1 cellular context compared by ENCODE assay signal in the genomic region with DNA sequence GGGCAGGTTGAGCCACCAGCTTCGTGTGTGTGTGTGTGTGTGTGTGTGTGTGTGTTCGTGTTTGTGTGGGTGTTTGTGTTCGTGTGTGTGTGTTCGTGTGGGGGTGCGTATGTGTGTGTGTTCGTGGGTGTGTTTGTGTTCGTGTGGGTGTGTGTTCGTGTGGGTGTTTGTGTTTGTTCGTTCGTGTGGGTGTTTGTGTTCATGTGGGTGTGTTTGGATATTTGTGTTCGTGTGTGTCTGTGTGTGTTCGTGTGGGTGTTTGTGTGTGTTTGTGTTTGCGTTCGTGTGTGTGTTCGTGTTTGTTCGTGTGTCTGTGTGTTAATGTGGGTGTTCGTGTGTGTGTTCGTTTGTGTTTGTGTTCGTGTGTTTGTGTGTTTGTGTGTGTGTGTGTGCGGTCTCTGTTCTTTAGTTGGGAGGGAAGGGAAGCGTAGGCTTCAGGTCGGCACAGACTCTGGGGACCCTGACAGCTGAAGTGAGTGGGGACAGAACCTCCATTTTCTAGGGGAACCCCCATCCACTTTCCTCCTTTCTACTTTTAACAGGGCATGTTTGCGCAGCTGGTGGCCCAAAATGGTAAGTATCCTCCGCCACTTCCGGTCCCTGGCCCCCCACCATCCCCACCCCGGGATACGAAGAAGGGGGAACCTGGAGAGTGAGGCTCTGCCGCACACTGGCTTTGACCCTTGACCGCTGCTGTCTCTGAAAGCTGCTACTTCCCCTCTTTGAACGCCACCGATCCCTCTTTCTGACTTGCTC.
TF ChIP-seq lines count a peak whose summit lies in the region.

No MANE protein-coding gene starts in this region.

TF ChIP-seq in K562, 482 proteins besides CTCF, POLR2A, EP300 and RAD21 (continued from another document and continues in another):
- TF ChIP-seq, protein P1, sequence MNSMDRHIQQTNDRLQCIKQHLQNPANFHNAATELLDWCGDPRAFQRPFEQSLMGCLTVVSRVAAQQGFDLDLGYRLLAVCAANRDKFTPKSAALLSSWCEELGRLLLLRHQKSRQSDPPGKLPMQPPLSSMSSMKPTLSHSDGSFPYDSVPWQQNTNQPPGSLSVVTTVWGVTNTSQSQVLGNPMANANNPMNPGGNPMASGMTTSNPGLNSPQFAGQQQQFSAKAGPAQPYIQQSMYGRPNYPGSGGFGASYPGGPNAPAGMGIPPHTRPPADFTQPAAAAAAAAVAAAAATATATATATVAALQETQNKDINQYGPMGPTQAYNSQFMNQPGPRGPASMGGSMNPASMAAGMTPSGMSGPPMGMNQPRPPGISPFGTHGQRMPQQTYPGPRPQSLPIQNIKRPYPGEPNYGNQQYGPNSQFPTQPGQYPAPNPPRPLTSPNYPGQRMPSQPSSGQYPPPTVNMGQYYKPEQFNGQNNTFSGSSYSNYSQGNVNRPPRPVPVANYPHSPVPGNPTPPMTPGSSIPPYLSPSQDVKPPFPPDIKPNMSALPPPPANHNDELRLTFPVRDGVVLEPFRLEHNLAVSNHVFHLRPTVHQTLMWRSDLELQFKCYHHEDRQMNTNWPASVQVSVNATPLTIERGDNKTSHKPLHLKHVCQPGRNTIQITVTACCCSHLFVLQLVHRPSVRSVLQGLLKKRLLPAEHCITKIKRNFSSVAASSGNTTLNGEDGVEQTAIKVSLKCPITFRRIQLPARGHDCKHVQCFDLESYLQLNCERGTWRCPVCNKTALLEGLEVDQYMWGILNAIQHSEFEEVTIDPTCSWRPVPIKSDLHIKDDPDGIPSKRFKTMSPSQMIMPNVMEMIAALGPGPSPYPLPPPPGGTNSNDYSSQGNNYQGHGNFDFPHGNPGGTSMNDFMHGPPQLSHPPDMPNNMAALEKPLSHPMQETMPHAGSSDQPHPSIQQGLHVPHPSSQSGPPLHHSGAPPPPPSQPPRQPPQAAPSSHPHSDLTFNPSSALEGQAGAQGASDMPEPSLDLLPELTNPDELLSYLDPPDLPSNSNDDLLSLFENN (IDR thresholded peaks at IDR 0.05; ENCODE audit: low read depth in 2 of 2, low read length in 2 of 2), result no peak
- no peak for TF ChIP-seq POLR3A (IDR thresholded peaks at IDR 0.05; ENCODE audit: borderline replicate concordance, extremely low read depth, insufficient read depth, insufficient read length)
- no peak for TF ChIP-seq TAF1 (IDR thresholded peaks at IDR 0.05; ENCODE audit: control insufficient read depth, extremely low read depth, insufficient read depth, low read length, severe bottlenecking)
- TF ChIP-seq CHD2 (IDR thresholded peaks at IDR 0.05; ENCODE audit: low read depth, low read length), result no peak
- peak; percentile 76 for TF ChIP-seq SMARCA4 (IDR thresholded peaks at IDR 0.05)
- TF ChIP-seq GTF2F1 (IDR thresholded peaks at IDR 0.05; ENCODE audit: low read depth, low read length), result no peak
- TF ChIP-seq YY1 (IDR thresholded peaks at IDR 0.05; ENCODE audit: borderline replicate concordance in 1 of 3, control insufficient read depth in 1 of 3, extremely low read depth in 1 of 3, insufficient read depth in 3 of 3, insufficient read length in 1 of 3, insufficient replicate concordance in 2 of 3, low read depth in 1 of 3, low read length in 2 of 3), result no peak
- TF ChIP-seq POLR2B (IDR thresholded peaks at IDR 0.05; ENCODE audit: low read depth, partially characterized antibody), result peak; percentile 76
- TF ChIP-seq, protein P2, sequence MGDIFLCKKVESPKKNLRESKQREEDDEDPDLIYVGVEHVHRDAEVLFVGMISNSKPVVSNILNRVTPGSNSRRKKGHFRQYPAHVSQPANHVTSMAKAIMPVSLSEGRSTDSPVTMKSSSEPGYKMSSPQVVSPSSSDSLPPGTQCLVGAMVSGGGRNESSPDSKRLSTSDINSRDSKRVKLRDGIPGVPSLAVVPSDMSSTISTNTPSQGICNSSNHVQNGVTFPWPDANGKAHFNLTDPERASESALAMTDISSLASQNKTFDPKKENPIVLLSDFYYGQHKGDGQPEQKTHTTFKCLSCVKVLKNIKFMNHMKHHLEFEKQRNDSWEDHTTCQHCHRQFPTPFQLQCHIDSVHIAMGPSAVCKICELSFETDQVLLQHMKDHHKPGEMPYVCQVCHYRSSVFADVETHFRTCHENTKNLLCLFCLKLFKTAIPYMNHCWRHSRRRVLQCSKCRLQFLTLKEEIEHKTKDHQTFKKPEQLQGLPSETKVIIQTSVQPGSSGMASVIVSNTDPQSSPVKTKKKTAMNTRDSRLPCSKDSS (IDR thresholded peaks at IDR 0.05; ENCODE audit: low read depth, partially characterized antibody), result peak; percentile 65
- TF ChIP-seq, protein P3, sequence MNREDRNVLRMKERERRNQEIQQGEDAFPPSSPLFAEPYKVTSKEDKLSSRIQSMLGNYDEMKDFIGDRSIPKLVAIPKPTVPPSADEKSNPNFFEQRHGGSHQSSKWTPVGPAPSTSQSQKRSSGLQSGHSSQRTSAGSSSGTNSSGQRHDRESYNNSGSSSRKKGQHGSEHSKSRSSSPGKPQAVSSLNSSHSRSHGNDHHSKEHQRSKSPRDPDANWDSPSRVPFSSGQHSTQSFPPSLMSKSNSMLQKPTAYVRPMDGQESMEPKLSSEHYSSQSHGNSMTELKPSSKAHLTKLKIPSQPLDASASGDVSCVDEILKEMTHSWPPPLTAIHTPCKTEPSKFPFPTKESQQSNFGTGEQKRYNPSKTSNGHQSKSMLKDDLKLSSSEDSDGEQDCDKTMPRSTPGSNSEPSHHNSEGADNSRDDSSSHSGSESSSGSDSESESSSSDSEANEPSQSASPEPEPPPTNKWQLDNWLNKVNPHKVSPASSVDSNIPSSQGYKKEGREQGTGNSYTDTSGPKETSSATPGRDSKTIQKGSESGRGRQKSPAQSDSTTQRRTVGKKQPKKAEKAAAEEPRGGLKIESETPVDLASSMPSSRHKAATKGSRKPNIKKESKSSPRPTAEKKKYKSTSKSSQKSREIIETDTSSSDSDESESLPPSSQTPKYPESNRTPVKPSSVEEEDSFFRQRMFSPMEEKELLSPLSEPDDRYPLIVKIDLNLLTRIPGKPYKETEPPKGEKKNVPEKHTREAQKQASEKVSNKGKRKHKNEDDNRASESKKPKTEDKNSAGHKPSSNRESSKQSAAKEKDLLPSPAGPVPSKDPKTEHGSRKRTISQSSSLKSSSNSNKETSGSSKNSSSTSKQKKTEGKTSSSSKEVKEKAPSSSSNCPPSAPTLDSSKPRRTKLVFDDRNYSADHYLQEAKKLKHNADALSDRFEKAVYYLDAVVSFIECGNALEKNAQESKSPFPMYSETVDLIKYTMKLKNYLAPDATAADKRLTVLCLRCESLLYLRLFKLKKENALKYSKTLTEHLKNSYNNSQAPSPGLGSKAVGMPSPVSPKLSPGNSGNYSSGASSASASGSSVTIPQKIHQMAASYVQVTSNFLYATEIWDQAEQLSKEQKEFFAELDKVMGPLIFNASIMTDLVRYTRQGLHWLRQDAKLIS (CRISPR knock-in tag; IDR thresholded peaks at IDR 0.05), result peak; percentile 78; the same call in 1 of the 2 replicates
- TF ChIP-seq DNMT1 (IDR thresholded peaks at IDR 0.05), result peak; percentile 89; the same call in 1 of the 2 replicates
- no peak for TF ChIP-seq GABPB2 (CRISPR knock-in tag; conservative IDR thresholded peaks at IDR 0.05)
- TF ChIP-seq, protein P4, sequence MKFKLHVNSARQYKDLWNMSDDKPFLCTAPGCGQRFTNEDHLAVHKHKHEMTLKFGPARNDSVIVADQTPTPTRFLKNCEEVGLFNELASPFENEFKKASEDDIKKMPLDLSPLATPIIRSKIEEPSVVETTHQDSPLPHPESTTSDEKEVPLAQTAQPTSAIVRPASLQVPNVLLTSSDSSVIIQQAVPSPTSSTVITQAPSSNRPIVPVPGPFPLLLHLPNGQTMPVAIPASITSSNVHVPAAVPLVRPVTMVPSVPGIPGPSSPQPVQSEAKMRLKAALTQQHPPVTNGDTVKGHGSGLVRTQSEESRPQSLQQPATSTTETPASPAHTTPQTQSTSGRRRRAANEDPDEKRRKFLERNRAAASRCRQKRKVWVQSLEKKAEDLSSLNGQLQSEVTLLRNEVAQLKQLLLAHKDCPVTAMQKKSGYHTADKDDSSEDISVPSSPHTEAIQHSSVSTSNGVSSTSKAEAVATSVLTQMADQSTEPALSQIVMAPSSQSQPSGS (CRISPR knock-in tag; IDR thresholded peaks at IDR 0.05), result no peak
- no peak; the same call in 1 of the 2 replicates for TF ChIP-seq CBX1 (IDR thresholded peaks at IDR 0.05; ENCODE audit: low read depth)
- 0 out of 2 replicates have a peak, but pooled peaks have one; percentile 68 for TF ChIP-seq HDAC6 (IDR thresholded peaks at IDR 0.05; ENCODE audit: low read depth, low read length)
- TF ChIP-seq, protein P5, sequence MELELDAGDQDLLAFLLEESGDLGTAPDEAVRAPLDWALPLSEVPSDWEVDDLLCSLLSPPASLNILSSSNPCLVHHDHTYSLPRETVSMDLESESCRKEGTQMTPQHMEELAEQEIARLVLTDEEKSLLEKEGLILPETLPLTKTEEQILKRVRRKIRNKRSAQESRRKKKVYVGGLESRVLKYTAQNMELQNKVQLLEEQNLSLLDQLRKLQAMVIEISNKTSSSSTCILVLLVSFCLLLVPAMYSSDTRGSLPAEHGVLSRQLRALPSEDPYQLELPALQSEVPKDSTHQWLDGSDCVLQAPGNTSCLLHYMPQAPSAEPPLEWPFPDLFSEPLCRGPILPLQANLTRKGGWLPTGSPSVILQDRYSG (tag; conservative IDR thresholded peaks at IDR 0.05; ENCODE audit: low read depth), result no peak
- no peak for TF ChIP-seq ZNF551 (CRISPR knock-in tag; IDR thresholded peaks at IDR 0.05)
- TF ChIP-seq, protein P6, sequence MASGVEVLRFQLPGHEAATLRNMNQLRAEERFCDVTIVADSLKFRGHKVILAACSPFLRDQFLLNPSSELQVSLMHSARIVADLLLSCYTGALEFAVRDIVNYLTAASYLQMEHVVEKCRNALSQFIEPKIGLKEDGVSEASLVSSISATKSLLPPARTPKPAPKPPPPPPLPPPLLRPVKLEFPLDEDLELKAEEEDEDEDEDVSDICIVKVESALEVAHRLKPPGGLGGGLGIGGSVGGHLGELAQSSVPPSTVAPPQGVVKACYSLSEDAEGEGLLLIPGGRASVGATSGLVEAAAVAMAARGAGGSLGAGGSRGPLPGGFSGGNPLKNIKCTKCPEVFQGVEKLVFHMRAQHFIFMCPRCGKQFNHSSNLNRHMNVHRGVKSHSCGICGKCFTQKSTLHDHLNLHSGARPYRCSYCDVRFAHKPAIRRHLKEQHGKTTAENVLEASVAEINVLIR (CRISPR knock-in tag; IDR thresholded peaks at IDR 0.05), result no peak
- TF ChIP-seq RHOXF2B (CRISPR knock-in tag; conservative IDR thresholded peaks at IDR 0.05), result no peak
- peak; percentile 36; the same call in 1 of the 2 replicates for TF ChIP-seq ETV1 (tag; conservative IDR thresholded peaks at IDR 0.05; ENCODE audit: low read depth)
- peak in 1 of 2 experiments; percentile 78; a peak in 1 of 4 replicates for TF ChIP-seq TEAD1 (CRISPR knock-in tag; IDR thresholded peaks at IDR 0.05)
- TF ChIP-seq, protein P7, sequence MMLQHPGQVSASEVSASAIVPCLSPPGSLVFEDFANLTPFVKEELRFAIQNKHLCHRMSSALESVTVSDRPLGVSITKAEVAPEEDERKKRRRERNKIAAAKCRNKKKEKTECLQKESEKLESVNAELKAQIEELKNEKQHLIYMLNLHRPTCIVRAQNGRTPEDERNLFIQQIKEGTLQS (IDR thresholded peaks at IDR 0.05), result no peak
- TF ChIP-seq, protein P7 (CRISPR knock-in tag; conservative IDR thresholded peaks at IDR 0.05), result no peak
- TF ChIP-seq NR3C1 (CRISPR knock-in tag; IDR thresholded peaks at IDR 0.05), result no peak
- TF ChIP-seq, protein P8, sequence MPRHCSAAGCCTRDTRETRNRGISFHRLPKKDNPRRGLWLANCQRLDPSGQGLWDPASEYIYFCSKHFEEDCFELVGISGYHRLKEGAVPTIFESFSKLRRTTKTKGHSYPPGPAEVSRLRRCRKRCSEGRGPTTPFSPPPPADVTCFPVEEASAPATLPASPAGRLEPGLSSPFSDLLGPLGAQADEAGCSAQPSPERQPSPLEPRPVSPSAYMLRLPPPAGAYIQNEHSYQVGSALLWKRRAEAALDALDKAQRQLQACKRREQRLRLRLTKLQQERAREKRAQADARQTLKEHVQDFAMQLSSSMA (CRISPR knock-in tag; IDR thresholded peaks at IDR 0.05), result no peak
- no peak for TF ChIP-seq ZNF121 (CRISPR knock-in tag; conservative IDR thresholded peaks at IDR 0.05)
- TF ChIP-seq, protein P9, sequence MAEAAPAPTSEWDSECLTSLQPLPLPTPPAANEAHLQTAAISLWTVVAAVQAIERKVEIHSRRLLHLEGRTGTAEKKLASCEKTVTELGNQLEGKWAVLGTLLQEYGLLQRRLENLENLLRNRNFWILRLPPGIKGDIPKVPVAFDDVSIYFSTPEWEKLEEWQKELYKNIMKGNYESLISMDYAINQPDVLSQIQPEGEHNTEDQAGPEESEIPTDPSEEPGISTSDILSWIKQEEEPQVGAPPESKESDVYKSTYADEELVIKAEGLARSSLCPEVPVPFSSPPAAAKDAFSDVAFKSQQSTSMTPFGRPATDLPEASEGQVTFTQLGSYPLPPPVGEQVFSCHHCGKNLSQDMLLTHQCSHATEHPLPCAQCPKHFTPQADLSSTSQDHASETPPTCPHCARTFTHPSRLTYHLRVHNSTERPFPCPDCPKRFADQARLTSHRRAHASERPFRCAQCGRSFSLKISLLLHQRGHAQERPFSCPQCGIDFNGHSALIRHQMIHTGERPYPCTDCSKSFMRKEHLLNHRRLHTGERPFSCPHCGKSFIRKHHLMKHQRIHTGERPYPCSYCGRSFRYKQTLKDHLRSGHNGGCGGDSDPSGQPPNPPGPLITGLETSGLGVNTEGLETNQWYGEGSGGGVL (CRISPR knock-in tag; IDR thresholded peaks at IDR 0.05), result no peak
- TF ChIP-seq TAF7 (tag; IDR thresholded peaks at IDR 0.05), result no peak
- peak; percentile 87 for TF ChIP-seq ARHGAP35 (IDR thresholded peaks at IDR 0.05; ENCODE audit: partially characterized antibody)
- TF ChIP-seq, protein P10, sequence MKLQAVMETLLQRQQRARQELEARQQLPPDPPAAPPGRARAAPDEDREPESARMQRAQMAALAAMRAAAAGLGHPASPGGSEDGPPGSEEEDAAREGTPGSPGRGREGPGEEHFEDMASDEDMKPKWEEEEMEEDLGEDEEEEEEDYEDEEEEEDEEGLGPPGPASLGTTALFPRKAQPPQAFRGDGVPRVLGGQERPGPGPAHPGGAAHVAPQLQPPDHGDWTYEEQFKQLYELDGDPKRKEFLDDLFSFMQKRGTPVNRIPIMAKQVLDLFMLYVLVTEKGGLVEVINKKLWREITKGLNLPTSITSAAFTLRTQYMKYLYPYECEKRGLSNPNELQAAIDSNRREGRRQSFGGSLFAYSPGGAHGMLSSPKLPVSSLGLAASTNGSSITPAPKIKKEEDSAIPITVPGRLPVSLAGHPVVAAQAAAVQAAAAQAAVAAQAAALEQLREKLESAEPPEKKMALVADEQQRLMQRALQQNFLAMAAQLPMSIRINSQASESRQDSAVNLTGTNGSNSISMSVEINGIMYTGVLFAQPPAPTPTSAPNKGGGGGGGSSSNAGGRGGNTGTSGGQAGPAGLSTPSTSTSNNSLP (IDR thresholded peaks at IDR 0.05; ENCODE audit: borderline replicate concordance, low read depth, low read length), result no peak
- peak; percentile 82 for TF ChIP-seq ZBTB7A (IDR thresholded peaks at IDR 0.05; ENCODE audit: borderline replicate concordance, control insufficient read depth, low read depth, low read length)
- TF ChIP-seq BDP1 (IDR thresholded peaks at IDR 0.05; ENCODE audit: insufficient read depth, insufficient read length), result no peak
- no peak for TF ChIP-seq ZNF239 (CRISPR knock-in tag; IDR thresholded peaks at IDR 0.05)
